ENCODE assay signal across 8 cellular contexts in the genomic region with DNA sequence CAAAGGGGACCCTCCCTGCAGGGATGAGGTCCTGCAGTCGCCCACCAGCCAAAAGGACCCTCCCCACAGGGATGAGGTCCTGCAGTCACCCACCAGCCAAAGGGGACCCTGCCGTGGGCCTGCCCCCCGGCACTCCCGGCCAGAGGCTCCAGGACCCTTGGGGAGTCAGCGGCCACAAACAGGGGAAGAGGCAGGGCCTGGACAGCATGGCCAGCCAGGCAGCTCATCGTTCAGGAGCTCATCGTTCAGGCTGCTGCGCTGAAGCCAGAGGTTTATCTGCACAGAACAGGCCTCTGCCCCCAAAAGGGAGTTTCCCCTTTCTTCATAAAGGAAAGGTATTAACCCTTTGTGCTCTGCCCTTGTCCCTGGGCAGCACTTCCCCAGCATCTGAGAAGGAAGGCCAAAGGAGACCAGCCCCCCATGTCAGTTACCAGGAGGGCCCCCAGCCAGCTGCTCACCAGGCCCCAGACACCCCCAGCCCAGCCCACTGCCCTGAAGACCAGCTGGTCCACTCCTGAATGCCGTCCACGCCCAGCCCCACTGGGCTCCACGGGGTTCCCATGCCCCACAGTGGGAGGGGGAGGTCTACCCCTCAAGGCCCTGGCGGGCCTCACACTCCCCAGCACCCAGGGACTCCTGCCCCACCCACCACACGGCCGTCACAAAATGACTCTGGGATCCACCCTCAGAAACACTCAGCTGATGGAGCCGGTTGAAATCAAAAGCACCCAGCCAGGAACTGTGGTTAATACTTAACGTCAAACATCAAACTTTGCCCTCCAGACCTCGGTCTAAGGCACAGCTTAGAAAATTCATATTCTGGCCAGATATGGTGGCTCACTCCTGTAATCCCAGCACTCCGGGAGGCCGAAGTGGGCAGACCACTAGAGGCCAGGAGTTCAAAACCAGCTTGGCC. TPM values are rescaled to one million over a fixed set of nuclear protein-coding genes. Genes with fewer than 3 reads are reported as not detected.
DNase-seq lines count a peak whose midpoint lies in the region; ATAC-seq and TF ChIP-seq lines count a peak whose summit lies in the region.

No MANE protein-coding gene starts in this region.

- POLR2A ChIA-PET in CD8-positive, alpha-beta T cell (lab: Charles Lee) = interaction anchor here (0.6 to 1.9 kb wide), 5 partner anchors 11 to 489 kb away, joined by 3 to 6 read pairs (median 3); no protein-coding TSS in a partner anchor
- POLR2A ChIA-PET in activated B cell treated with CpG ODN at 0.5 μM for 24 hours (lab: Charles Lee) = interaction anchor here (0.8 to 1.9 kb wide), 3 partner anchors 28 to 398 kb away, joined by 3 to 8 read pairs (median 5); no protein-coding TSS in a partner anchor

- H3K4me3 ChIP-seq in CD8-positive, alpha-beta T cell (ENCODE audit: low read depth, low read length) = peak overlapping the region; percentile 79
- H3K4me3 ChIP-seq in esophagus muscularis mucosa = no peak overlapping the region

- H3K9me3 ChIP-seq in CD8-positive, alpha-beta T cell (ENCODE audit: low read length) = no peaks in the 10 kb centered on the region
- H3K9me3 ChIP-seq in esophagus muscularis mucosa = no peaks in the 10 kb centered on the region

- CTCF ChIA-PET in CD8-positive, alpha-beta T cell (lab: Charles Lee) = interaction anchor here (0.6 to 1.1 kb wide), 5 partner anchors 35 to 303 kb away, joined by 3 read pairs; no protein-coding TSS in a partner anchor
- CTCF ChIA-PET in activated B cell treated with CpG ODN at 0.5 μM for 24 hours (lab: Charles Lee) = no interaction called here

- no peak for TF ChIP-seq POLR2A in esophagus muscularis mucosa (IDR thresholded peaks at IDR 0.05; ENCODE audit: low read depth)

- H3K36me3 ChIP-seq in CD8-positive, alpha-beta T cell (ENCODE audit: insufficient read depth, low read length) = no peaks in the 10 kb centered on the region
- H3K36me3 ChIP-seq in esophagus muscularis mucosa = peaks cover 0 to 7% (median under 1%) of the 10 kb centered on the region in 4 donors

- no peaks in the 10 kb centered on the region for H3K9me3 Mint-ChIP-seq in CD8-positive, alpha-beta T cell
- H3K9me3 Mint-ChIP-seq in activated B cell treated with CpG ODN at 0.5 μM for 24 hours = no peaks in the 10 kb centered on the region
- no peaks in the 10 kb centered on the region for H3K9me3 Mint-ChIP-seq in stimulated activated naive CD8-positive, alpha-beta T cell treated with anti-CD3 and anti-CD28 coated beads, Interleukin-15, amount 100 ng/mL, for 72 hours

- no peaks in the 10 kb centered on the region for H3K27me3 ChIP-seq in CD8-positive, alpha-beta T cell (ENCODE audit: insufficient read depth, low read length)
- no peaks in the 10 kb centered on the region for H3K27me3 ChIP-seq in esophagus muscularis mucosa

- peak in 6 of 7 experiments; percentile 26 to 89 (median 56) for DNase-seq in CD8-positive, alpha-beta T cell
- DNase-seq in activated B cell treated with CpG ODN at 0.5 μM for 24 hours (no peak), esophagus muscularis mucosa (ENCODE audit: extremely low spot score) (no peak), inferior parietal cortex (ENCODE audit: extremely low spot score) (no peak), AG08395 (ENCODE audit: low spot score) (no peak), NCI-H69 (lab: John Stamatoyannopoulos, UW) (no peak)
- DNase-seq in stimulated activated naive CD8-positive, alpha-beta T cell treated with anti-CD3 and anti-CD28 coated beads, Interleukin-15, amount 100 ng/mL, for 72 hours = peak; percentile 71 to 81

- H3K4me1 ChIP-seq in CD8-positive, alpha-beta T cell (ENCODE audit: insufficient read depth, low read length) = peaks cover 99% of the 10 kb centered on the region
- peaks cover 94 to 100% (median 97%) of the 10 kb centered on the region in 4 donors for H3K4me1 ChIP-seq in esophagus muscularis mucosa

- no peaks in the 10 kb centered on the region for H3K27me3 Mint-ChIP-seq in CD8-positive, alpha-beta T cell (ENCODE audit: low read depth)
- no peaks in the 10 kb centered on the region for H3K27me3 Mint-ChIP-seq in activated B cell treated with CpG ODN at 0.5 μM for 24 hours
- H3K27me3 Mint-ChIP-seq in stimulated activated naive CD8-positive, alpha-beta T cell treated with anti-CD3 and anti-CD28 coated beads, Interleukin-15, amount 100 ng/mL, for 72 hours = no peaks in the 10 kb centered on the region

- no peak for TF ChIP-seq CTCF in CD8-positive, alpha-beta T cell (IDR thresholded peaks at IDR 0.05)
- TF ChIP-seq CTCF in activated B cell treated with CpG ODN at 0.5 μM for 24 hours (IDR thresholded peaks at IDR 0.05) (no peak), esophagus muscularis mucosa (IDR thresholded peaks at IDR 0.05) (no peak)

- H3K4me3 Mint-ChIP-seq in CD8-positive, alpha-beta T cell = peak overlapping the region; percentile 78
- H3K4me3 Mint-ChIP-seq in activated B cell treated with CpG ODN at 0.5 μM for 24 hours = peak overlapping the region; percentile 63
- H3K4me3 Mint-ChIP-seq in stimulated activated naive CD8-positive, alpha-beta T cell treated with anti-CD3 and anti-CD28 coated beads, Interleukin-15, amount 100 ng/mL, for 72 hours = peak overlapping the region; percentile 70 to 92

- peaks cover 79% of the 10 kb centered on the region for H3K4me1 Mint-ChIP-seq in CD8-positive, alpha-beta T cell (ENCODE audit: low read depth)
- peaks cover 65% of the 10 kb centered on the region for H3K4me1 Mint-ChIP-seq in activated B cell treated with CpG ODN at 0.5 μM for 24 hours
- H3K4me1 Mint-ChIP-seq in stimulated activated naive CD8-positive, alpha-beta T cell treated with anti-CD3 and anti-CD28 coated beads, Interleukin-15, amount 100 ng/mL, for 72 hours = peaks cover 99% of the 10 kb centered on the region

- no peak for TF ChIP-seq EP300 in esophagus muscularis mucosa (IDR thresholded peaks at IDR 0.05)

- H3K27ac ChIP-seq in CD8-positive, alpha-beta T cell (ENCODE audit: low read depth, low read length) = peak overlapping the region; percentile 82
- peak overlapping the region; percentile 23 to 70 (median 57) for H3K27ac ChIP-seq in esophagus muscularis mucosa (replicated peaks in 1 of 4)

- WGBS in esophagus muscularis mucosa = 67% methylated on average over 11 of the region's 19 CpGs

- peak; percentile 73 for ATAC-seq in CD8-positive, alpha-beta T cell
- ATAC-seq in HG02852 (IDR thresholded peaks at IDR 0.05; ENCODE audit: unreplicated experiment) = peak; percentile 40
- peak; percentile 68 for ATAC-seq in activated B cell treated with CpG ODN at 0.5 μM for 24 hours (ENCODE audit: low read depth)
- peak; percentile 82 for ATAC-seq in stimulated activated naive CD8-positive, alpha-beta T cell treated with anti-CD3 and anti-CD28 coated beads, Interleukin-15, amount 100 ng/mL, for 72 hours

- peak overlapping the region; percentile 97 for H3K27ac Mint-ChIP-seq in CD8-positive, alpha-beta T cell
- peak overlapping the region; percentile 78 for H3K27ac Mint-ChIP-seq in activated B cell treated with CpG ODN at 0.5 μM for 24 hours
- H3K27ac Mint-ChIP-seq in stimulated activated naive CD8-positive, alpha-beta T cell treated with anti-CD3 and anti-CD28 coated beads, Interleukin-15, amount 100 ng/mL, for 72 hours = peak overlapping the region; percentile 92 to 96

- intact Hi-C loops in CD8-positive, alpha-beta T cell (cut with DNase I, micrococcal nuclease) = loop anchor here (1.0 to 10.0 kb wide), 6 partner anchors 35 to 689 kb away; a partner anchor contains a TSS
- intact Hi-C loops in activated B cell treated with CpG ODN at 0.5 μM for 24 hours (cut with micrococcal nuclease) (loop anchor here (2.0 kb wide), 1 partner anchor 29 kb away; no protein-coding TSS in a partner anchor), esophagus muscularis mucosa (cut with DNase I) (no loop called here)

- H3K36me3 Mint-ChIP-seq in CD8-positive, alpha-beta T cell = peaks cover 11% of the 10 kb centered on the region
- H3K36me3 Mint-ChIP-seq in activated B cell treated with CpG ODN at 0.5 μM for 24 hours (ENCODE audit: low read depth) = no peaks in the 10 kb centered on the region

RNA-seq across cellular contexts. Expression of a gene that starts 6.3 kb away (rescaled TPM):
- total RNA-seq in CD8-positive, alpha-beta T cell = 10 to 100 TPM; 49.0 to 54.2 TPM
- 21.8 and 23.3 TPM in 2 replicates for total RNA-seq in activated B cell treated with CpG ODN at 0.5 μM for 24 hours
- total RNA-seq in esophagus muscularis mucosa = 10 to 100 TPM; 21.6 to 35.8 (median 25.4) TPM

Comparison
In these comparisons a context has a peak if more than half of its experiments do, and no peak if none do; other contexts are left out.
1. DNase-seq: peak in CD8-positive, alpha-beta T cell (6 of 7) and stimulated activated naive CD8-positive, alpha-beta T cell treated with anti-CD3 and anti-CD28 coated beads, Interleukin-15, amount 100 ng/mL, for 72 hours (2 of 2); none in activated B cell treated with CpG ODN at 0.5 μM for 24 hours (single experiment), esophagus muscularis mucosa (single experiment), inferior parietal cortex (single experiment), AG08395 (single experiment) and NCI-H69 (single experiment).
2. Peak in every context shown above with its lines, with median percentiles within 50 percentile points of each other: ATAC-seq, H3K27ac Mint-ChIP-seq and H3K4me3 Mint-ChIP-seq.